1 cellular context compared by ENCODE assay signal in the genomic region with DNA sequence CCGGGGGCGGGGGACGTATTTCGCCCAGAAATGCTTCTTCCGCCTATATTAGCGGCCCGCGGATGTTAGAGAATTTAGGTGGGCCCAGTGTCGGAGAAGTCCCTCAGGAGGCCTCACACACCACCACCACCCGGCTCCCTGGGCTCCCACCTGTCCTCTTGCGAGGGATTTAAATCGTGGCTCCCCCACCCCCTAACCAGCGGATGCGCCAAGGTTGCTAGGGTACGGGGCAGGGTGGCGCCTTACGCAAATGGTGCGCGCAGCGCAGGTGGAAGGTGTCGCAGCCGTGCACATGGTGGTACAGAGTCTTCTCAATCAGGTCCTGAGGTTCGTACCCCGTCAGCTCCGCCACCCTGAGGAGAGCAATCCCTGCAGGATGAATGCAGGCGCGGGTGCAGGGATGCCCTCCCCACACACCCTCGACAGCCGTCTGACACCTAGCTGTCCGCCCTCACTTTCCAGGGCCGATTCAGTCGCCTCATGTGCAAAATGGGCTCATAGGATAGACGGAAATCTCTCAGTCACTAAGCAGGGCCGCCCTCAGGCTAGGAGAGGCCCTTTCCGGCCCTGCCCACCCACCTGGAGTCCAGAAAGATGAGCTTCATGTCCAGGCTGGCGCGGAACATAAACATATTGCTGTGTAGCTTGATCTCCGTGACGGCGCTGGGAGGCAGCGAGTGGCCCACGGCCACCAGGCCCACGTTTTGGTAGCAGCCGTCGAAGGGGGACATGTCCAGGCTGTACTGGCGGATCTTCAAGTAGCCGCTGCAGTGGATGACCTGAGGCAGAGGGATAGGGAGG.
TF ChIP-seq lines count a peak whose summit lies in the region.

No MANE protein-coding gene starts in this region.

TF ChIP-seq in GM23338, 12 proteins besides CTCF, POLR2A, EP300 and RAD21 (continued from another document):
- no peak for TF ChIP-seq ZNF462 (CRISPR knock-in tag; IDR thresholded peaks at IDR 0.05)
